Comparison of ENCODE assay signal across 16 cellular contexts in the genomic region with DNA sequence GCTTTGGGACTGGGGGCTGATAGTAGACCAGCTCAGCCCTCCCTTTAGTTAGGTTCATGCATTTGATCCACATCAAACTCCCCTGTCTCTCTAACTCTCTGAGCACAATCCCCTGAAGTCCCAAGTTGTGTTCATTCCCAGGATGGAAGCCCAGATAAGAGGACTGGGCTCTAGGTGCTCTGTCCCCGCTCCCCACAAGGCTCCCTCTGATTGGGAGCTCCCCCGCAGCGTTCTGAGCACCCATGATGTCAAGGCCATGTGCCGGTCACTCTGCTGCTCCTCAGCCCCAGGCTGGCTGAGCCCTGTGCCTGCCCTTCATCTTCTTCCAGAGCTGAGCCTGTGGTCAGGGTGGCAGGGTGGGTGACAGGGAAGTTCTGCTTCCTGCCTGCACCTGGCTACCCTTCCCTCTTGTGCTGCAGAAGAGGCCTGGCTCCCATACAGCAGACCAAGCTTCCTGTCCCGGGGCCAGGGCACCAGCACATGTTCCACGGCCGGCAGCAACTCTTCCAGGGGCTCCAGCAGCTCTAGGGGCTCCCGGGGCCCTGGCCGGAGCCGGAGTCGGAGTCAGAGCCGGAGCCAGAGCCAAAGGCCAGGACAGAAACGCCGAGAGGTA. TPM values are rescaled to one million over a fixed set of nuclear protein-coding genes. Genes with fewer than 3 reads are reported as not detected.
"Had no signal": no experiment of that assay in that cellular context is flagged by ENCODE, and none has a peak within 500 bp of the region (broad histone marks: within the 10 kb centered on the region; RNA-seq: fewer than 3 reads in every experiment).

No MANE protein-coding gene starts in this region.

- DNase-seq: activated CD4-positive, alpha-beta T cell treated with anti-CD3 and anti-CD28 coated beads, Interleukin-2, amount 50 U/mL, for 1 hour; activated CD4-positive, CD25-positive, alpha-beta regulatory T cell; activated effector memory CD4-positive, alpha-beta T cell treated with Interleukin-2 at 50 U/mL for 16 hours; activated T-cell treated with anti-CD3 and anti-CD28 coated beads, Interleukin-2, amount 50 U/mL, for 1 hour; lower lobe of right lung; midbrain; stimulated activated CD4-positive, alpha-beta T cell treated with anti-CD3 and anti-CD28 coated beads, Interleukin-12 subunit alpha, Interleukin-12 subunit beta, amount 100 ng/mL, for 4 hours; uterus had no signal

- H3K27ac ChIP-seq: esophagus muscularis mucosa, lower lobe of right lung, pancreas, thoracic aorta, uterus had no signal

- H3K9me3 ChIP-seq: adrenal gland, esophagus muscularis mucosa, lower lobe of right lung, pancreas, thoracic aorta, uterus had no signal

- H3K27me3 ChIP-seq: adrenal gland, pancreas, uterus had no signal

- ATAC-seq: lower lobe of right lung; pancreas; stimulated activated effector memory CD8-positive, alpha-beta T cell treated with anti-CD3 and anti-CD28 coated beads, Interleukin-12 subunit alpha, Interleukin-12 subunit beta, amount 100 ng/mL, for 72 hours had no signal

- FAIRE-seq: endometrium, pancreas had no signal

- H3K36me3 ChIP-seq: adrenal gland, lower lobe of right lung, pancreas, thoracic aorta, uterus had no signal

- H3K4me3 ChIP-seq: adrenal gland, esophagus muscularis mucosa, lower lobe of right lung, pancreas, thoracic aorta, uterus had no signal

RNA-seq across cellular contexts. Expression of a gene that starts 17.6 kb away (rescaled TPM):
- total RNA-seq: activated CD8-positive, alpha-beta memory T cell treated with anti-CD3 and anti-CD28 coated beads for 36 hours had no signal

RNA-seq across cellular contexts. Expression of a gene that starts 38.9 kb away (rescaled TPM):
- total RNA-seq: activated CD8-positive, alpha-beta memory T cell treated with anti-CD3 and anti-CD28 coated beads for 36 hours; esophagus muscularis mucosa; lower lobe of right lung; neural crest cell; pancreas; uterus had no signal

RNA-seq across cellular contexts. Expression of a gene that starts 55.7 kb away (rescaled TPM):
- total RNA-seq: activated CD8-positive, alpha-beta memory T cell treated with anti-CD3 and anti-CD28 coated beads for 36 hours; lower lobe of right lung; neural crest cell; uterus had no signal
